Comparison of ENCODE assay signal across 8 cellular contexts in the genomic region with DNA sequence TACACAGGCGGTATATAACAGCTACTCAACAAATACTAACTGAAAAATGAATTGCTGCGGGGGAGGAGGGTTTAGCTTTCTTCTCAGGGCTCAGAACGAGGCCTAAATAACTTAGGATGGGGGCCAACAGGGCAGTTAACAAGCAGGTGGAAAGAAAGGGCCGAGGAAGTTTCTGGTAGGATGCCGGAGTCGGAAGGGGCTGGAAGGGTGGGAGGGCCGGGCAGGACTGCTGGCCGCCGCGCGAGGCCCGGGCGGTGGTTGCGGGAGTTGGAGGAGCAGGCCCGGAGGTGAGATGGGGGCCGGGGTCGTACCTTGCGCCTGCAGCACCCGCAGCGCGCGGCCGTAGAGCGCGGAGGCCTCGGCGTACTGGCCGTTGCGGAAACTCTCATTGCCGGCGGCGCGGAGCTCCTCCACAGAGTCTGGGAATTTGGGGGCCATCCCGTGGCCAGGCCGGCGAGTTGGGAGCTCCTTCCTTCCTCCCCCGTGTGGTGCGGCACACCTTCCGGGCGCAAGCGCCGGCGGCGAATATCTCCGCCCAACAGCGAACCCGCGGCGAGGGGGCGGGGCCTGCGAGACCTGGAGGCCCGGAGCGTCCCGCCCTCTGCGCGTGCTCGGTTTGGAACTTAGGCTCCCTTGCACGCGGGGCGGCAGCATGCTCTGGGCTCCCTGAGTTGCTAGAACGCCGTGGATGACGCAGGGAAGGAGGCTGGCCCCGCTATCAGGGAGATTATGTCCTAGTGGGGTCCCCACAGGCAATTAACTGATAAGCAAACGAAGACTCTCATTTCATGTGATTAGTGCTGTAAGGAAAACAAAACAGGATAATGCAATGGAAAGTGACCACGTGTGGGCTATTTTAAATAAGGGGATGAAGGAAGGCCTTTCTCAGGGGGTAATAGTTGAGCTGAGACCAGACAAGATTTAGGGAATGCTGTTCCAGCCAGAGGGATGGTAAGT.
A peak's percentile ranks its signal among the peaks of the same experiment; 100 is the strongest.
DNase-seq lines count a peak whose midpoint lies in the region; ATAC-seq and TF ChIP-seq lines count a peak whose summit lies in the region.

A gene with protein sequence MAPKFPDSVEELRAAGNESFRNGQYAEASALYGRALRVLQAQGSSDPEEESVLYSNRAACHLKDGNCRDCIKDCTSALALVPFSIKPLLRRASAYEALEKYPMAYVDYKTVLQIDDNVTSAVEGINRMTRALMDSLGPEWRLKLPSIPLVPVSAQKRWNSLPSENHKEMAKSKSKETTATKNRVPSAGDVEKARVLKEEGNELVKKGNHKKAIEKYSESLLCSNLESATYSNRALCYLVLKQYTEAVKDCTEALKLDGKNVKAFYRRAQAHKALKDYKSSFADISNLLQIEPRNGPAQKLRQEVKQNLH (minus strand): TSS at position 502 of the 957 bp plus-strand sequence. CDS start 64 bp downstream, at position 438.

- H3K9me3 Mint-ChIP-seq in central memory CD8-positive, alpha-beta T cell = no peaks in the 10 kb centered on the region

- H3K4me1 Mint-ChIP-seq in central memory CD8-positive, alpha-beta T cell = peaks cover 45% of the 10 kb centered on the region

- peak; percentile 76 for ATAC-seq in GM19043 (IDR thresholded peaks at IDR 0.05; ENCODE audit: low read depth, unreplicated experiment)
- peak; percentile 90 for ATAC-seq in HG03354 (IDR thresholded peaks at IDR 0.05; ENCODE audit: poor library complexity, severe bottlenecking, unreplicated experiment)
- ATAC-seq in activated CD4-positive, CD25-positive, alpha-beta regulatory T cell treated with anti-CD3 and anti-CD28 coated beads, Interleukin-2, amount 50 U/mL, for 24 hours = peak; percentile 90 to 91
- ATAC-seq in central memory CD8-positive, alpha-beta T cell (replicated peaks; ENCODE audit: extremely low read depth, poor library complexity, severe bottlenecking) = peak; percentile 92

- H3K27ac Mint-ChIP-seq in central memory CD8-positive, alpha-beta T cell (ENCODE audit: low read depth) = peak within 1 kb of the TSS; percentile 63

- peaks cover 19% of the 10 kb centered on the region for H3K36me3 Mint-ChIP-seq in central memory CD8-positive, alpha-beta T cell (ENCODE audit: insufficient read depth)

- TF ChIP-seq CTCF in AG10803 (conservative IDR thresholded peaks at IDR 0.05; ENCODE audit: low read length) = no peak

- H3K4me3 Mint-ChIP-seq in central memory CD8-positive, alpha-beta T cell = peak within 1 kb of the TSS; percentile 88

- H3K27me3 Mint-ChIP-seq in central memory CD8-positive, alpha-beta T cell = no peaks in the 10 kb centered on the region

- DNase-seq in AG10803 (ENCODE audit: low read depth) (peak; percentile 84), NCI-H446 treated with DMSO at 0.1 percent for 48 hours (lab: John Stamatoyannopoulos, UW) (peak; percentile 78), inferior parietal cortex (ENCODE audit: extremely low spot score) (peak; percentile 92)
- DNase-seq in central memory CD8-positive, alpha-beta T cell (ENCODE audit: low spot score in 2 of 2) = peak; percentile 86 to 87
- peak; percentile 89 to 96 for DNase-seq in stimulated activated CD4-positive, alpha-beta T cell treated with anti-CD3 and anti-CD28 coated beads, Interleukin-12 subunit alpha, Interleukin-12 subunit beta, amount 100 ng/mL, for 24 hours (ENCODE audit: low read depth in 2 of 2)

- H3K4me3 ChIP-seq in AG10803 (ENCODE audit: low read length) = peak within 1 kb of the TSS; percentile 81

Comparison
In these comparisons a context has a peak if more than half of its experiments do, and no peak if none do; other contexts are left out.
1. Peak in every context shown above with its lines: DNase-seq, ATAC-seq and H3K4me3 ChIP-seq.